In the genomic region with DNA sequence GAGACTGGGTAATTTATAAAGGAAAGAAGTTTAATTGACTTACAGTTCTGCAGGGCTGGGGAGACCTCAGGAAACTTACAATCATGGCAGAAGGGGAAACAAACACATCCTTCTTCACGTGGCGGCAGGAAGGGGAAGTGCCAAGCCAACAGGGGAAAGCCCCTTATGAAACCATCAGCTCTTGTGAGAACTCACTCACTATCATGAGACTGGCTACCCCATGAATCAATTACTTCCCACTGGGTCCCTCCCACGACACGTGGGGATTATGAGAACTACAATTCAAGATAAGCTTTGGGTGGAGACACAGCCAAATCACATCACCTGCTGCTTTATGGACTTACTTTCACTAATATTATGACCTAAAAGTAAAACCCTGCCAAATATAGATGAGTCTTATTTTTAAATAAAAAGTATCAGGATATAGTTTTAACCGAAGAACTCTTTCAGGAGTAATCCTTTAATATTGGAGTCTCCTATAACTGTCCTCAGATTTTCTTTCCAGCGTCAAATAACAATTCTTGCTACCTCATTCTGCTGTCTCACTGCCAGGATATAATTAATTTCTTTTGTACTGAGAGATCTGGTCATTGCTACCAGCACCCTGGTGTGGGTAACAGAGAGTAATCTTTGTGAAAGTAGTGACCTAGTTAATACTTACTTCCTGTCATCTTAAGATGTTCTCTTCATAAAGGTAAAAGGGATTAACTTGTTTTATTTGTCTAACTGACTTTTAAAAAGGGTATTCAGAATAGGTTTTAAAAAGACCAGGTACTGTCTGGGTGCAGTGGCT, we compare ENCODE assay signal across 11 cellular contexts.
DNase-seq lines count a peak whose midpoint lies in the region; FAIRE-seq and TF ChIP-seq lines count a peak whose summit lies in the region.
"Had no signal": no experiment of that assay in that cellular context is flagged by ENCODE, and none has a peak within 500 bp of the region (broad histone marks: within the 10 kb centered on the region; RNA-seq: fewer than 3 reads in every experiment).

No MANE protein-coding gene starts in this region.

- no peak overlapping the region for H3K27ac Mint-ChIP-seq in MCF 10A (ENCODE audit: low read depth, unreplicated experiment)
- peak overlapping the region; percentile 15 for H3K27ac Mint-ChIP-seq in stimulated activated naive CD8-positive, alpha-beta T cell treated with anti-CD3 and anti-CD28 coated beads, Interleukin-15, Interleukin-2, amounts not matched to agents 100 ng/mL and 50 ng/mL, for 24 hours

- intact Hi-C loops in mammary epithelial cell (cut with micrococcal nuclease) (no loop called here), MCF 10A (cut with micrococcal nuclease) (no loop called here)

- no peaks in the 10 kb centered on the region for H3K79me2 ChIP-seq in mammary epithelial cell (ENCODE audit: insufficient read depth, low read length)

- 100% methylated on average over 6 of the region's 6 CpGs for WGBS in mammary epithelial cell (ENCODE audit: low coverage, missing lambda C conversion rate)
- 48 to 65% (median 54%) methylated on average over 6 of the region's 6 CpGs for WGBS in small intestine, 3 donors

- H3K4me3 Mint-ChIP-seq in MCF 10A (ENCODE audit: unreplicated experiment): no peak overlapping the region
- no peak overlapping the region for H3K4me3 Mint-ChIP-seq in stimulated activated naive CD8-positive, alpha-beta T cell treated with anti-CD3 and anti-CD28 coated beads, Interleukin-15, Interleukin-2, amounts not matched to agents 100 ng/mL and 50 ng/mL, for 24 hours

- no peaks in the 10 kb centered on the region for H3K27me3 Mint-ChIP-seq in MCF 10A (ENCODE audit: insufficient read depth, unreplicated experiment)
- H3K27me3 Mint-ChIP-seq in stimulated activated naive CD8-positive, alpha-beta T cell treated with anti-CD3 and anti-CD28 coated beads, Interleukin-15, Interleukin-2, amounts not matched to agents 100 ng/mL and 50 ng/mL, for 24 hours: no peaks in the 10 kb centered on the region

- no peaks in the 10 kb centered on the region for H3K4me1 Mint-ChIP-seq in MCF 10A (ENCODE audit: insufficient read depth, unreplicated experiment)
- peaks cover 14% of the 10 kb centered on the region for H3K4me1 Mint-ChIP-seq in stimulated activated naive CD8-positive, alpha-beta T cell treated with anti-CD3 and anti-CD28 coated beads, Interleukin-15, Interleukin-2, amounts not matched to agents 100 ng/mL and 50 ng/mL, for 24 hours (ENCODE audit: low read depth)

- H4K20me1 ChIP-seq in mammary epithelial cell (ENCODE audit: insufficient read depth, low read length): no peaks in the 10 kb centered on the region

- H3K9me3 ChIP-seq in mammary epithelial cell (replicated peaks; ENCODE audit: insufficient read depth, low read length) (no peaks in the 10 kb centered on the region), small intestine (ENCODE audit: control insufficient read depth, low read depth) (no peaks in the 10 kb centered on the region)
- H3K9me3 ChIP-seq: heart left ventricle had no signal

- no peaks in the 10 kb centered on the region for H3K4me1 ChIP-seq in mammary epithelial cell (ENCODE audit: insufficient read depth, low read length)
- H3K4me1 ChIP-seq in small intestine (ENCODE audit: control insufficient read depth in 2 of 2, insufficient read depth in 1 of 2, low read depth in 1 of 2, low read length in 1 of 2): no peaks in the 10 kb centered on the region

- CTCF ChIA-PET in mammary epithelial cell (lab: Charles Lee; ENCODE audit: low non-redundant PET) (no interaction called here), MCF 10A (lab: Yijun Ruan, JAX) (no interaction called here)

- H2AFZ ChIP-seq in mammary epithelial cell (ENCODE audit: low read depth, low read length): no peak overlapping the region

- FAIRE-seq in small intestine (lab: Jason Lieb, UNC): no peak
- FAIRE-seq: TTC549 had no signal

- in situ Hi-C loops in mammary epithelial cell (cut with MboI; ENCODE audit: low sequenced_read_pairs in 2 of 2): no loop called here

- H3K36me3 Mint-ChIP-seq in MCF 10A (ENCODE audit: insufficient read depth, unreplicated experiment): peaks cover 27% of the 10 kb centered on the region
- peaks cover 55% of the 10 kb centered on the region for H3K36me3 Mint-ChIP-seq in stimulated activated naive CD8-positive, alpha-beta T cell treated with anti-CD3 and anti-CD28 coated beads, Interleukin-15, Interleukin-2, amounts not matched to agents 100 ng/mL and 50 ng/mL, for 24 hours (ENCODE audit: low read depth)

- TF ChIP-seq CTCF in mammary epithelial cell (conservative IDR thresholded peaks at IDR 0.05 in 1 of 2, IDR thresholded peaks at IDR 0.05 in 1 of 2; ENCODE audit: extremely low read depth in 1 of 2, insufficient read depth in 1 of 2, low read depth in 1 of 2, low read length in 2 of 2): no peak
- no peak for TF ChIP-seq CTCF in MCF 10A (IDR thresholded peaks at IDR 0.05; ENCODE audit: unreplicated experiment)

- H3K4me3 ChIP-seq in mammary epithelial cell (replicated peaks in 1 of 3; ENCODE audit: insufficient read depth in 1 of 3, low read depth in 2 of 3, low read length in 3 of 3): no peak overlapping the region
- H3K4me3 ChIP-seq in small intestine (ENCODE audit: low read depth in 1 of 2, low read length in 2 of 2): no peak overlapping the region
- H3K4me3 ChIP-seq: heart left ventricle had no signal

- H3K27me3 ChIP-seq in mammary epithelial cell (ENCODE audit: insufficient read depth, low read length) (no peaks in the 10 kb centered on the region), small intestine (ENCODE audit: control insufficient read depth in 2 of 2, insufficient read depth in 2 of 2, low read length in 2 of 2) (no peaks in the 10 kb centered on the region)
- H3K27me3 ChIP-seq: heart left ventricle had no signal

- H3K27ac ChIP-seq in mammary epithelial cell (ENCODE audit: insufficient read depth, low read depth, low read length) (no peak overlapping the region), small intestine (ENCODE audit: low read depth in 1 of 2, low read length in 1 of 2) (no peak overlapping the region)
- H3K27ac ChIP-seq: heart left ventricle had no signal

- H3K9ac ChIP-seq in mammary epithelial cell (ENCODE audit: insufficient read depth, low read length): no peak overlapping the region

- H3K36me3 ChIP-seq in mammary epithelial cell (ENCODE audit: insufficient read depth, low read length) (peaks cover 11% of the 10 kb centered on the region), small intestine (ENCODE audit: control insufficient read depth in 2 of 2, insufficient read depth in 2 of 2, low read length in 2 of 2) (peaks cover 0 to 3% of the 10 kb centered on the region in 2 donors)

- DNase-seq in mammary epithelial cell: peak; percentile 5
- no peak for DNase-seq in MCF 10A (ENCODE audit: unreplicated experiment)
- DNase-seq in T-helper 22 cell (ENCODE audit: low read depth): peak; percentile 4
- peak; percentile 21 for DNase-seq in foreskin melanocyte
- DNase-seq in GM19238 (ENCODE audit: insufficient read length, low spot score): no peak
- no peak for DNase-seq in small intestine
- DNase-seq in NCI-H526 (lab: John Stamatoyannopoulos, UW): no peak
- DNase-seq: effector CD4-positive, alpha-beta T cell had no signal

- no peak overlapping the region for H3K4me2 ChIP-seq in mammary epithelial cell (ENCODE audit: insufficient read depth, low read depth, low read length)

- no peaks in the 10 kb centered on the region for H3K9me3 Mint-ChIP-seq in MCF 10A (ENCODE audit: unreplicated experiment)
- peaks cover 9% of the 10 kb centered on the region for H3K9me3 Mint-ChIP-seq in stimulated activated naive CD8-positive, alpha-beta T cell treated with anti-CD3 and anti-CD28 coated beads, Interleukin-15, Interleukin-2, amounts not matched to agents 100 ng/mL and 50 ng/mL, for 24 hours

- dilution Hi-C loops in mammary epithelial cell (cut with HindIII; ENCODE audit: low sequenced_read_pairs): no loop called here

- POLR2A ChIA-PET in MCF 10A (lab: Yijun Ruan, JAX): no interaction called here

- BruUV-seq in mammary epithelial cell (replicated peaks; lab: Mats Ljungman, UMichigan) (no TSS peak), MCF 10A (replicated peaks; lab: Mats Ljungman, UMichigan) (no TSS peak)

Comparison
In these comparisons a context has a peak if more than half of its experiments do, and no peak if none do; other contexts are left out.
1. DNase-seq: peak in mammary epithelial cell (single experiment), T-helper 22 cell (single experiment) and foreskin melanocyte (single experiment); none in MCF 10A (single experiment), GM19238 (single experiment), small intestine (single experiment) and NCI-H526 (0 of 2).